ENCODE assay signal across 7 cellular contexts in the genomic region with DNA sequence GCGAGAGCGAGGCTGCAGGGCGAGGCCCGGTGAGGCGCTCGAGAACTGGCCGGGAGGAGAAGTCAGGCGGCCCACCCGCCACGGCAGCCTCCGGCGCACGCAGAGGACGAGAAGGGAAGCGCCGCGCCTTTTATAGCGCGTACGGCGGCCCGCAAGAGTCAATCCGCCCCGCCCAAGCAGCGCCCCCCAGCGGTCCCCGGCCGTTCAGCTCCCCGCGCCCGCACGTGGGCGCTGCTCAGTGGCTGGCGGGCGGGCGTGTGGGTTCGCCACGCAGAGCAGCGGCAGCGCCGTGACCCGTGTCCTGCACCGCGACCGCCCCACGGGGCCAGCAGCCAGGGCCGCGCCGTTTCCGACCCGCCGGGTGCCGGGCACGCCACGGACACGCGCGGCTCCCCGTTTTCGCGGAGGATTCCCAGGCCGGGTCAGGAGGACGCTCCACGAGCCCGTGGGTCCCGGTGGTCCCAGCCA. TPM values are rescaled to one million over a fixed set of nuclear protein-coding genes. Genes with fewer than 3 reads are reported as not detected.
DNase-seq lines count a peak whose midpoint lies in the region; ATAC-seq and TF ChIP-seq lines count a peak whose summit lies in the region.

No MANE protein-coding gene starts in this region.

- H3K27ac ChIP-seq in brain microvascular endothelial cell (peak overlapping the region; percentile 44), iPS-20b (ENCODE audit: low read length) (no peak overlapping the region), skeletal muscle tissue (ENCODE audit: low read depth, low read length) (peak overlapping the region; percentile 64)

- H3K36me3 ChIP-seq in brain microvascular endothelial cell (replicated peaks) (peaks cover 34% of the 10 kb centered on the region), iPS-20b (ENCODE audit: insufficient read depth, low read depth, low read length) (peaks cover 40% of the 10 kb centered on the region), skeletal muscle tissue (ENCODE audit: control insufficient read depth in 3 of 3, insufficient read depth in 3 of 3, low read length in 3 of 3) (peaks cover 33 to 35% (median 35%) of the 10 kb centered on the region in 3 donors)

- DNase-seq in NCI-H2029 (lab: John Stamatoyannopoulos, UW) (peak; percentile 63), UCSD-AML1 (lab: John Stamatoyannopoulos, UW; ENCODE audit: unreplicated experiment) (peak; percentile 91), brain microvascular endothelial cell (peak; percentile 74)

- peak overlapping the region; percentile 93 for H3K4me3 ChIP-seq in brain microvascular endothelial cell (ENCODE audit: low read depth, low read length)
- H3K4me3 ChIP-seq in iPS-20b (ENCODE audit: low read length): peak overlapping the region; percentile 100
- H3K4me3 ChIP-seq in skeletal muscle tissue (ENCODE audit: low read length in 3 of 3): peak overlapping the region; percentile 83 to 98 (median 98)

- peak; percentile 100 for TF ChIP-seq POLR2A in GM15510 (IDR thresholded peaks at IDR 0.05; ENCODE audit: borderline replicate concordance, extremely low read depth, insufficient read length)

- H3K27me3 ChIP-seq in brain microvascular endothelial cell (replicated peaks) (no peaks in the 10 kb centered on the region), iPS-20b (ENCODE audit: insufficient read depth, low read length) (peaks cover 18% of the 10 kb centered on the region), skeletal muscle tissue (ENCODE audit: control insufficient read depth in 3 of 3, insufficient read depth in 3 of 3, low read length in 3 of 3) (no peaks in the 10 kb centered on the region)

- H3K9ac ChIP-seq in iPS-20b (ENCODE audit: low read depth, low read length): peak overlapping the region; percentile 99
- H3K9ac ChIP-seq in skeletal muscle tissue (ENCODE audit: low read depth in 1 of 3, low read length in 3 of 3): peak overlapping the region; percentile 86 to 95 (median 94)

- peak; percentile 54 for ATAC-seq in HG02870 (IDR thresholded peaks at IDR 0.05; ENCODE audit: unreplicated experiment)

- H3K9me3 ChIP-seq in iPS-20b (ENCODE audit: insufficient read depth, low read depth, low read length) (no peaks in the 10 kb centered on the region), skeletal muscle tissue (ENCODE audit: control insufficient read depth in 3 of 3, low read length in 3 of 3) (no peaks in the 10 kb centered on the region)

- in situ Hi-C loops in brain microvascular endothelial cell (cut with HindIII; ENCODE audit: low pct_ligation_motif_present, low sequenced_read_pairs): no loop called here

- H3K4me1 ChIP-seq in iPS-20b (ENCODE audit: insufficient read depth, low read length) (peaks cover 11% of the 10 kb centered on the region), skeletal muscle tissue (ENCODE audit: control insufficient read depth in 3 of 3, insufficient read depth in 3 of 3, low read length in 3 of 3) (peaks cover 34 to 43% (median 34%) of the 10 kb centered on the region in 3 donors)

- peak; percentile 72 for TF ChIP-seq CTCF in brain microvascular endothelial cell (IDR thresholded peaks at IDR 0.05; ENCODE audit: low read depth, low read length, missing control alignments)

RNA-seq across cellular contexts. Expression of a gene that starts 14.6 kb away (rescaled TPM):
- 2.1 TPM for total RNA-seq in skeletal muscle tissue

RNA-seq across cellular contexts. Expression of a gene that starts 15.7 kb away (rescaled TPM):
- 11.0 TPM for total RNA-seq in skeletal muscle tissue

RNA-seq across cellular contexts. Expression of a gene that starts 20.2 kb away (rescaled TPM):
- total RNA-seq in skeletal muscle tissue: not detected

RNA-seq across cellular contexts. Expression of a gene that starts 29.9 kb away (rescaled TPM):
- total RNA-seq in skeletal muscle tissue: not detected

RNA-seq across cellular contexts. Expression of a gene that starts 36.2 kb away (rescaled TPM):
- not detected for total RNA-seq in skeletal muscle tissue
